In genomic region chr11:57426754-57427691, GRCh38 we compare ENCODE assay signal across 1 cellular context.
A peak's percentile ranks its signal among the peaks of the same experiment; 100 is the strongest.
TF ChIP-seq lines count a peak whose summit lies in the region.

Gene SLC43A3 (minus strand): TSS chr11:57427121. CDS start chr11:57426172, 949 bp downstream.

TF ChIP-seq in GM12878, 131 proteins besides CTCF, POLR2A, EP300 and RAD21 (continued from another document and continues in another):
- TF ChIP-seq, protein P1, sequence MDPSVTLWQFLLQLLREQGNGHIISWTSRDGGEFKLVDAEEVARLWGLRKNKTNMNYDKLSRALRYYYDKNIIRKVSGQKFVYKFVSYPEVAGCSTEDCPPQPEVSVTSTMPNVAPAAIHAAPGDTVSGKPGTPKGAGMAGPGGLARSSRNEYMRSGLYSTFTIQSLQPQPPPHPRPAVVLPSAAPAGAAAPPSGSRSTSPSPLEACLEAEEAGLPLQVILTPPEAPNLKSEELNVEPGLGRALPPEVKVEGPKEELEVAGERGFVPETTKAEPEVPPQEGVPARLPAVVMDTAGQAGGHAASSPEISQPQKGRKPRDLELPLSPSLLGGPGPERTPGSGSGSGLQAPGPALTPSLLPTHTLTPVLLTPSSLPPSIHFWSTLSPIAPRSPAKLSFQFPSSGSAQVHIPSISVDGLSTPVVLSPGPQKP (IDR thresholded peaks at IDR 0.05; ENCODE audit: low read depth, low read length) = no peak; the same call in 1 of the 2 replicates
- TF ChIP-seq, protein P2, sequence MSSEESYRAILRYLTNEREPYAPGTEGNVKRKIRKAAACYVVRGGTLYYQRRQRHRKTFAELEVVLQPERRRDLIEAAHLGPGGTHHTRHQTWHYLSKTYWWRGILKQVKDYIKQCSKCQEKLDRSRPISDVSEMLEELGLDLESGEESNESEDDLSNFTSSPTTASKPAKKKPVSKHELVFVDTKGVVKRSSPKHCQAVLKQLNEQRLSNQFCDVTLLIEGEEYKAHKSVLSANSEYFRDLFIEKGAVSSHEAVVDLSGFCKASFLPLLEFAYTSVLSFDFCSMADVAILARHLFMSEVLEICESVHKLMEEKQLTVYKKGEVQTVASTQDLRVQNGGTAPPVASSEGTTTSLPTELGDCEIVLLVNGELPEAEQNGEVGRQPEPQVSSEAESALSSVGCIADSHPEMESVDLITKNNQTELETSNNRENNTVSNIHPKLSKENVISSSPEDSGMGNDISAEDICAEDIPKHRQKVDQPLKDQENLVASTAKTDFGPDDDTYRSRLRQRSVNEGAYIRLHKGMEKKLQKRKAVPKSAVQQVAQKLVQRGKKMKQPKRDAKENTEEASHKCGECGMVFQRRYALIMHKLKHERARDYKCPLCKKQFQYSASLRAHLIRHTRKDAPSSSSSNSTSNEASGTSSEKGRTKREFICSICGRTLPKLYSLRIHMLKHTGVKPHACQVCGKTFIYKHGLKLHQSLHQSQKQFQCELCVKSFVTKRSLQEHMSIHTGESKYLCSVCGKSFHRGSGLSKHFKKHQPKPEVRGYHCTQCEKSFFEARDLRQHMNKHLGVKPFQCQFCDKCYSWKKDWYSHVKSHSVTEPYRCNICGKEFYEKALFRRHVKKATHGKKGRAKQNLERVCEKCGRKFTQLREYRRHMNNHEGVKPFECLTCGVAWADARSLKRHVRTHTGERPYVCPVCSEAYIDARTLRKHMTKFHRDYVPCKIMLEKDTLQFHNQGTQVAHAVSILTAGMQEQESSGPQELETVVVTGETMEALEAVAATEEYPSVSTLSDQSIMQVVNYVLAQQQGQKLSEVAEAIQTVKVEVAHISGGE (CRISPR knock-in tag; IDR thresholded peaks at IDR 0.05) = no peak
- TF ChIP-seq SMAD1 (IDR thresholded peaks at IDR 0.05; ENCODE audit: low read depth, partially characterized antibody) = no peak
- no peak for TF ChIP-seq MTA3 (IDR thresholded peaks at IDR 0.05; ENCODE audit: borderline replicate concordance, low read length)
- no peak for TF ChIP-seq SRF (IDR thresholded peaks at IDR 0.05; ENCODE audit: low read depth in 2 of 2, low read length in 2 of 2)
- no peak for TF ChIP-seq CEBPZ (IDR thresholded peaks at IDR 0.05; ENCODE audit: low read depth, low read length)
- TF ChIP-seq CUX1 (IDR thresholded peaks at IDR 0.05; ENCODE audit: insufficient replicate concordance, low read depth, low read length) = no peak
- no peak for TF ChIP-seq MLLT1 (IDR thresholded peaks at IDR 0.05)
- peak; percentile 50; the same call in 1 of the 2 replicates for TF ChIP-seq ATF7 (IDR thresholded peaks at IDR 0.05; ENCODE audit: low read depth)
- no peak for TF ChIP-seq ATF2 (IDR thresholded peaks at IDR 0.05; ENCODE audit: low read length)
- no peak for TF ChIP-seq STAT1 (conservative IDR thresholded peaks at IDR 0.05)
- TF ChIP-seq POU2F2 (IDR thresholded peaks at IDR 0.05; ENCODE audit: borderline replicate concordance, low read depth, low read length) = peak; percentile 63; the same call in 2 of the 3 replicates
- TF ChIP-seq ETV6 (conservative IDR thresholded peaks at IDR 0.05 in 1 of 2, IDR thresholded peaks at IDR 0.05 in 1 of 2; ENCODE audit: borderline replicate concordance in 1 of 2, low read depth in 1 of 2) = no peak; a peak in 1 of 4 replicates
- TF ChIP-seq BCL11A (IDR thresholded peaks at IDR 0.05; ENCODE audit: low read depth, low read length) = no peak
- TF ChIP-seq MEF2A (IDR thresholded peaks at IDR 0.05; ENCODE audit: insufficient read depth, low read depth, low read length) = no peak
- TF ChIP-seq FOXK2 (IDR thresholded peaks at IDR 0.05) = no peak
- TF ChIP-seq TCF3 (IDR thresholded peaks at IDR 0.05; ENCODE audit: borderline replicate concordance, insufficient read depth, low read depth, low read length) = no peak
- TF ChIP-seq BCL3 (IDR thresholded peaks at IDR 0.05; ENCODE audit: borderline replicate concordance, insufficient read depth, low read depth, low read length, poor library complexity, severe bottlenecking) = no peak
- no peak for TF ChIP-seq PAX5 (IDR thresholded peaks at IDR 0.05; ENCODE audit: borderline replicate concordance, low read depth, low read length)
- no peak for TF ChIP-seq NR2C1 (IDR thresholded peaks at IDR 0.05)
- no peak for TF ChIP-seq MYB (IDR thresholded peaks at IDR 0.05; ENCODE audit: borderline replicate concordance, low read depth, low read length)
- TF ChIP-seq, protein P3, sequence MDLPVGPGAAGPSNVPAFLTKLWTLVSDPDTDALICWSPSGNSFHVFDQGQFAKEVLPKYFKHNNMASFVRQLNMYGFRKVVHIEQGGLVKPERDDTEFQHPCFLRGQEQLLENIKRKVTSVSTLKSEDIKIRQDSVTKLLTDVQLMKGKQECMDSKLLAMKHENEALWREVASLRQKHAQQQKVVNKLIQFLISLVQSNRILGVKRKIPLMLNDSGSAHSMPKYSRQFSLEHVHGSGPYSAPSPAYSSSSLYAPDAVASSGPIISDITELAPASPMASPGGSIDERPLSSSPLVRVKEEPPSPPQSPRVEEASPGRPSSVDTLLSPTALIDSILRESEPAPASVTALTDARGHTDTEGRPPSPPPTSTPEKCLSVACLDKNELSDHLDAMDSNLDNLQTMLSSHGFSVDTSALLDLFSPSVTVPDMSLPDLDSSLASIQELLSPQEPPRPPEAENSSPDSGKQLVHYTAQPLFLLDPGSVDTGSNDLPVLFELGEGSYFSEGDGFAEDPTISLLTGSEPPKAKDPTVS (IDR thresholded peaks at IDR 0.05; ENCODE audit: low read depth, low read length) = no peak
- TF ChIP-seq BMI1 (IDR thresholded peaks at IDR 0.05; ENCODE audit: borderline replicate concordance) = no peak
- no peak for TF ChIP-seq NFXL1 (IDR thresholded peaks at IDR 0.05; ENCODE audit: borderline replicate concordance)
- TF ChIP-seq, protein P4, sequence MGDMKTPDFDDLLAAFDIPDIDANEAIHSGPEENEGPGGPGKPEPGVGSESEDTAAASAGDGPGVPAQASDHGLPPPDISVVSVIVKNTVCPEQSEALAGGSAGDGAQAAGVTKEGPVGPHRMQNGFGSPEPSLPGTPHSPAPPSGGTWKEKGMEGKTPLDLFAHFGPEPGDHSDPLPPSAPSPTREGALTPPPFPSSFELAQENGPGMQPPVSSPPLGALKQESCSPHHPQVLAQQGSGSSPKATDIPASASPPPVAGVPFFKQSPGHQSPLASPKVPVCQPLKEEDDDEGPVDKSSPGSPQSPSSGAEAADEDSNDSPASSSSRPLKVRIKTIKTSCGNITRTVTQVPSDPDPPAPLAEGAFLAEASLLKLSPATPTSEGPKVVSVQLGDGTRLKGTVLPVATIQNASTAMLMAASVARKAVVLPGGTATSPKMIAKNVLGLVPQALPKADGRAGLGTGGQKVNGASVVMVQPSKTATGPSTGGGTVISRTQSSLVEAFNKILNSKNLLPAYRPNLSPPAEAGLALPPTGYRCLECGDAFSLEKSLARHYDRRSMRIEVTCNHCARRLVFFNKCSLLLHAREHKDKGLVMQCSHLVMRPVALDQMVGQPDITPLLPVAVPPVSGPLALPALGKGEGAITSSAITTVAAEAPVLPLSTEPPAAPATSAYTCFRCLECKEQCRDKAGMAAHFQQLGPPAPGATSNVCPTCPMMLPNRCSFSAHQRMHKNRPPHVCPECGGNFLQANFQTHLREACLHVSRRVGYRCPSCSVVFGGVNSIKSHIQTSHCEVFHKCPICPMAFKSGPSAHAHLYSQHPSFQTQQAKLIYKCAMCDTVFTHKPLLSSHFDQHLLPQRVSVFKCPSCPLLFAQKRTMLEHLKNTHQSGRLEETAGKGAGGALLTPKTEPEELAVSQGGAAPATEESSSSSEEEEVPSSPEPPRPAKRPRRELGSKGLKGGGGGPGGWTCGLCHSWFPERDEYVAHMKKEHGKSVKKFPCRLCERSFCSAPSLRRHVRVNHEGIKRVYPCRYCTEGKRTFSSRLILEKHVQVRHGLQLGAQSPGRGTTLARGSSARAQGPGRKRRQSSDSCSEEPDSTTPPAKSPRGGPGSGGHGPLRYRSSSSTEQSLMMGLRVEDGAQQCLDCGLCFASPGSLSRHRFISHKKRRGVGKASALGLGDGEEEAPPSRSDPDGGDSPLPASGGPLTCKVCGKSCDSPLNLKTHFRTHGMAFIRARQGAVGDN (IDR thresholded peaks at IDR 0.05) = peak; percentile 62; the same call in 1 of the 2 replicates
- peak; percentile 47; the same call in 1 of the 2 replicates for TF ChIP-seq SPI1 (IDR thresholded peaks at IDR 0.05; ENCODE audit: borderline replicate concordance, insufficient read depth, low read depth, low read length)
